Comparison of ENCODE assay signal across 8 cellular contexts in the genomic region with DNA sequence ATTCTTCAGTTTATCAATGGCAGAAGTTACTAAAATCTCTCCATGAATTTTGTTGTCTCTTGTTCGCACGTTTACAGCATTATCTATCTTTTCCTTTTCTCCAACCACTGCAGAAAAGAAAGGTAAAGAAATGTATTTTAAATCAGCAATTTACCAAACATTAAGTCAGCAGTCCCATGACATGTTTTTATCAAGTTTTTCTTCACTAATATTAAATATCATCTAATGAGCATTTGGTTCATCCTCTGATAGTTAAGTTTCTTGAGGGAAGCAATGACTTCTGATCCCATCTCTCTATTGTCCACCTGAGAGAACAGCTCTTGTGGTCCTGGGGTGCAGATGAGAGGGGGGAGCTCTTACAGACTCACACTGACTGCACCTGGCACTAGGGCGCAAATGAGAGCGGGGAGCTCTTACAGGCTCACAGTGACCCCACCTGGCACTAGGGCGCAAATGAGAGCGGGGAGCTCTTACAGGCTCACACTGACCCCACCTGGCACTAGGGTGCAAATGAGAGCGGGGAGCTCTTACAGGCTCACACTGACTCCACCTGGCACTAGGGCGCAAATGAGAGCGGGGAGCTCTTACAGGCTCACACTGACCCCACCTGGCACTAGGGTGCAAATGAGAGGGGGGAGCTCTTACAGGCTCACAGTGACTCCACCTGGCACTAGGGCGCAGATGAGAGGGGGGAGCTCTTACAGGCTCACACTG. TPM values are rescaled to one million over a fixed set of nuclear protein-coding genes. Genes with fewer than 3 reads are reported as not detected.
DNase-seq lines count a peak whose midpoint lies in the region; ATAC-seq, FAIRE-seq and TF ChIP-seq lines count a peak whose summit lies in the region.
"Not testable (repeated sequence)": the region's sequence is repeated elsewhere in the genome, so short reads cannot be mapped to it uniquely, and the experiment has no call there.

No MANE protein-coding gene starts in this region.

- H3K9ac ChIP-seq in MM.1S (ENCODE audit: low read length); HepG2 (ENCODE audit: insufficient read depth, low read depth, low read length): not testable (repeated sequence)

- not testable (repeated sequence) for TF ChIP-seq POLR2A in HepG2 (IDR thresholded peaks at IDR 0.05; ENCODE audit: insufficient read depth in 1 of 2, low read depth in 2 of 2, low read length in 2 of 2)

- not testable (repeated sequence) for H3K9me3 Mint-ChIP-seq in CD8-positive, alpha-beta T cell; activated CD4-positive, alpha-beta T cell treated with anti-CD3 and anti-CD28 coated beads for 36 hours (ENCODE audit: low read depth); activated naive CD4-positive, alpha-beta T cell treated with anti-CD3 and anti-CD28 coated beads, Interleukin-2, amount 10 ng/mL, durations not matched to agents 7 days and 5 days; stimulated activated naive B cell treated with anti-CD40 and anti-IgM and Interleukin-4, amounts not matched to agents 10 μg/mL and 1 μg/mL and 100 μg/mL, for 72 hours

- H3K27me3 Mint-ChIP-seq in CD8-positive, alpha-beta T cell (ENCODE audit: low read depth); activated CD4-positive, alpha-beta T cell treated with anti-CD3 and anti-CD28 coated beads for 36 hours; activated naive CD4-positive, alpha-beta T cell treated with anti-CD3 and anti-CD28 coated beads, Interleukin-2, amount 10 ng/mL, durations not matched to agents 7 days and 5 days; stimulated activated naive B cell treated with anti-CD40 and anti-IgM and Interleukin-4, amounts not matched to agents 10 μg/mL and 1 μg/mL and 100 μg/mL, for 72 hours: not testable (repeated sequence)

- H3K27ac ChIP-seq in CD8-positive, alpha-beta T cell (ENCODE audit: low read depth, low read length); MM.1S (ENCODE audit: low read length); RWPE2 (ENCODE audit: poor library complexity, severe bottlenecking); HepG2 (ENCODE audit: extremely low read length, insufficient read depth, low read length): not testable (repeated sequence)

- WGBS in HepG2 (ENCODE audit: low lambda C conversion rate) = 93% methylated on average over 9 of the region's 10 CpGs

- not testable (repeated sequence) for H3K9me3 ChIP-seq in CD8-positive, alpha-beta T cell (ENCODE audit: low read length); MM.1S (replicated peaks; ENCODE audit: insufficient read depth, low read length); RWPE2 (ENCODE audit: severe bottlenecking); HepG2 (ENCODE audit: low read length)

- intact Hi-C loops in CD8-positive, alpha-beta T cell (cut with DNase I, micrococcal nuclease) = loop anchor here (1.0 to 10.0 kb wide), 6 partner anchors 354 to 1922 kb away; a partner anchor contains a TSS
- intact Hi-C loops in activated CD4-positive, alpha-beta T cell treated with anti-CD3 and anti-CD28 coated beads for 36 hours (cut with DNase I, micrococcal nuclease) = loop anchor here in 1 of 2 experiments (5.0 kb wide), 1 partner anchor 1057 kb away; no protein-coding TSS in a partner anchor
- intact Hi-C loops in HepG2 (cut with micrococcal nuclease; ENCODE audit: unreplicated experiment) = loop anchor here (5.0 kb wide), 2 partner anchors 217 to 362 kb away; no protein-coding TSS in a partner anchor

- H4K20me1 ChIP-seq in MM.1S (ENCODE audit: insufficient read depth, low read length); HepG2 (ENCODE audit: insufficient read depth, low read length): not testable (repeated sequence)

- H3K9me2 ChIP-seq in MM.1S (replicated peaks; ENCODE audit: insufficient read depth, low read length) = not testable (repeated sequence)

- TF ChIP-seq RAD21 in HepG2 (CRISPR knock-in tag; IDR thresholded peaks at IDR 0.05) = not testable (repeated sequence)

- ATAC-seq in CD8-positive, alpha-beta T cell; RWPE2 (ENCODE audit: low read depth); activated CD4-positive, alpha-beta T cell treated with anti-CD3 and anti-CD28 coated beads for 36 hours; HepG2; stimulated activated naive B cell treated with anti-CD40 and anti-IgM and Interleukin-4, amounts not matched to agents 10 μg/mL and 1 μg/mL and 100 μg/mL, for 72 hours (replicated peaks): not testable (repeated sequence)

- in situ Hi-C loops in GM13976 (cut with MboI; ENCODE audit: low sequenced_read_pairs, unreplicated experiment) = not testable (repeated sequence)
- in situ Hi-C loops in HepG2 (cut with HindIII; ENCODE audit: extremely low pct_ligation_motif_present, low pct_unique_long_range_greater_than_20kb) = loop anchor here (5.0 kb wide), 1 partner anchor 367 kb away; no protein-coding TSS in a partner anchor

- not testable (repeated sequence) for TF ChIP-seq EP300 in HepG2 (IDR thresholded peaks at IDR 0.05; ENCODE audit: low read depth in 2 of 2, low read length in 2 of 2); HepG2 (CRISPR knock-in tag; IDR thresholded peaks at IDR 0.05; ENCODE audit: borderline replicate concordance)

- peak in 1 of 7 experiments; percentile 34 for DNase-seq in CD8-positive, alpha-beta T cell
- not testable (repeated sequence) for DNase-seq in GM13976 (ENCODE audit: low spot score); RWPE2 (ENCODE audit: low spot score); stimulated activated naive B cell treated with anti-CD40 and anti-IgM and Interleukin-4, amounts not matched to agents 10 μg/mL and 1 μg/mL and 100 μg/mL, for 72 hours
- DNase-seq in MM.1S (peak; percentile 75), HepG2 (ENCODE audit: low spot score) (peak; percentile 22)
- peak; percentile 36 for DNase-seq in activated CD4-positive, alpha-beta T cell treated with anti-CD3 and anti-CD28 coated beads for 36 hours
- DNase-seq in activated naive CD4-positive, alpha-beta T cell treated with anti-CD3 and anti-CD28 coated beads, Interleukin-2, amount 10 ng/mL, durations not matched to agents 7 days and 5 days = peak; percentile 35

- peaks cover 41% of the 10 kb centered on the region for H3K36me3 Mint-ChIP-seq in CD8-positive, alpha-beta T cell
- H3K36me3 Mint-ChIP-seq in activated CD4-positive, alpha-beta T cell treated with anti-CD3 and anti-CD28 coated beads for 36 hours (ENCODE audit: low read depth) = peaks cover 15% of the 10 kb centered on the region
- H3K36me3 Mint-ChIP-seq in activated naive CD4-positive, alpha-beta T cell treated with anti-CD3 and anti-CD28 coated beads, Interleukin-2, amount 10 ng/mL, durations not matched to agents 7 days and 5 days; stimulated activated naive B cell treated with anti-CD40 and anti-IgM and Interleukin-4, amounts not matched to agents 10 μg/mL and 1 μg/mL and 100 μg/mL, for 72 hours: not testable (repeated sequence)

- peaks cover 25% of the 10 kb centered on the region for H3K4me1 ChIP-seq in CD8-positive, alpha-beta T cell (ENCODE audit: insufficient read depth, low read length)
- H3K4me1 ChIP-seq in MM.1S (ENCODE audit: low read length) (peaks cover 20% of the 10 kb centered on the region; the same call in 1 of the 2 replicates), HepG2 (ENCODE audit: insufficient read depth, low read length) (peaks cover 27% of the 10 kb centered on the region)
- H3K4me1 ChIP-seq in RWPE2 (ENCODE audit: insufficient read depth, poor library complexity, severe bottlenecking) = not testable (repeated sequence)

- not testable (repeated sequence) for H2AFZ ChIP-seq in MM.1S (ENCODE audit: low read length); HepG2 (ENCODE audit: low read length)

- FAIRE-seq in HepG2 (lab: Jason Lieb, UNC) = not testable (repeated sequence)

- not testable (repeated sequence) for TF ChIP-seq CTCF in CD8-positive, alpha-beta T cell (IDR thresholded peaks at IDR 0.05)
- TF ChIP-seq CTCF in GM13976 (IDR thresholded peaks at IDR 0.05; ENCODE audit: borderline replicate concordance, control extremely low read depth, extremely low read depth, insufficient read depth, missing control alignments) (peak; percentile 31), MM.1S (IDR thresholded peaks at IDR 0.05; ENCODE audit: low read length) (peak; percentile 62), RWPE2 (IDR thresholded peaks at IDR 0.05; ENCODE audit: poor library complexity, severe bottlenecking) (peak; percentile 25), HepG2 (CRISPR knock-in tag; IDR thresholded peaks at IDR 0.05) (peak; percentile 60)

- H3K4me3 Mint-ChIP-seq in CD8-positive, alpha-beta T cell; activated CD4-positive, alpha-beta T cell treated with anti-CD3 and anti-CD28 coated beads for 36 hours; stimulated activated naive B cell treated with anti-CD40 and anti-IgM and Interleukin-4, amounts not matched to agents 10 μg/mL and 1 μg/mL and 100 μg/mL, for 72 hours: not testable (repeated sequence)
- H3K4me3 Mint-ChIP-seq in activated naive CD4-positive, alpha-beta T cell treated with anti-CD3 and anti-CD28 coated beads, Interleukin-2, amount 10 ng/mL, durations not matched to agents 7 days and 5 days = peak overlapping the region; percentile 36

- BruUV-seq in HepG2 (replicated peaks; lab: Mats Ljungman, UMichigan) = not testable (repeated sequence)

- POLR2A ChIA-PET in CD8-positive, alpha-beta T cell (lab: Charles Lee); activated CD4-positive, alpha-beta T cell treated with anti-CD3 and anti-CD28 coated beads for 36 hours (lab: Charles Lee): not testable (repeated sequence)
- POLR2A ChIA-PET in HepG2 (lab: Yijun Ruan, JAX) = interaction anchor here (2.3 kb wide), 1 partner anchor 127 kb away, joined by 5 read pairs; no protein-coding TSS in a partner anchor

- peaks cover 30% of the 10 kb centered on the region for H3K79me2 ChIP-seq in MM.1S (ENCODE audit: low read length)
- peaks cover 23% of the 10 kb centered on the region for H3K79me2 ChIP-seq in HepG2 (ENCODE audit: insufficient read depth, low read length)

- not testable (repeated sequence) for H3K27me3 ChIP-seq in CD8-positive, alpha-beta T cell (ENCODE audit: insufficient read depth, low read length); MM.1S (replicated peaks; ENCODE audit: insufficient read depth, low read length); RWPE2 (ENCODE audit: insufficient read depth, poor library complexity, severe bottlenecking); HepG2 (ENCODE audit: control insufficient read depth in 1 of 2, insufficient read depth in 2 of 2, low read length in 2 of 2)

- H3K36me3 ChIP-seq in CD8-positive, alpha-beta T cell (ENCODE audit: insufficient read depth, low read length); MM.1S (replicated peaks; ENCODE audit: insufficient read depth, low read length); RWPE2 (ENCODE audit: low read depth); HepG2 (replicated peaks in 1 of 2; ENCODE audit: control insufficient read depth in 1 of 2, insufficient read depth in 2 of 2, low read length in 2 of 2): not testable (repeated sequence)

- H3K27ac Mint-ChIP-seq in CD8-positive, alpha-beta T cell = peak overlapping the region; percentile 60
- H3K27ac Mint-ChIP-seq in activated CD4-positive, alpha-beta T cell treated with anti-CD3 and anti-CD28 coated beads for 36 hours = peak overlapping the region; percentile 75
- peak overlapping the region; percentile 17 for H3K27ac Mint-ChIP-seq in activated naive CD4-positive, alpha-beta T cell treated with anti-CD3 and anti-CD28 coated beads, Interleukin-2, amount 10 ng/mL, durations not matched to agents 7 days and 5 days
- H3K27ac Mint-ChIP-seq in stimulated activated naive B cell treated with anti-CD40 and anti-IgM and Interleukin-4, amounts not matched to agents 10 μg/mL and 1 μg/mL and 100 μg/mL, for 72 hours = peak overlapping the region; percentile 42

- H3K4me1 Mint-ChIP-seq in CD8-positive, alpha-beta T cell (ENCODE audit: low read depth) = peaks cover 22% of the 10 kb centered on the region
- peaks cover 28% of the 10 kb centered on the region for H3K4me1 Mint-ChIP-seq in activated CD4-positive, alpha-beta T cell treated with anti-CD3 and anti-CD28 coated beads for 36 hours
- H3K4me1 Mint-ChIP-seq in activated naive CD4-positive, alpha-beta T cell treated with anti-CD3 and anti-CD28 coated beads, Interleukin-2, amount 10 ng/mL, durations not matched to agents 7 days and 5 days = peaks cover 27% of the 10 kb centered on the region
- H3K4me1 Mint-ChIP-seq in stimulated activated naive B cell treated with anti-CD40 and anti-IgM and Interleukin-4, amounts not matched to agents 10 μg/mL and 1 μg/mL and 100 μg/mL, for 72 hours = peaks cover 12 to 19% of the 10 kb centered on the region in 2 donors

- not testable (repeated sequence) for H3K4me2 ChIP-seq in MM.1S (ENCODE audit: low read depth, low read length); HepG2 (ENCODE audit: low read depth, low read length)

- not testable (repeated sequence) for H3K4me3 ChIP-seq in CD8-positive, alpha-beta T cell (ENCODE audit: low read depth, low read length); MM.1S (ENCODE audit: low read length); RWPE2 (ENCODE audit: severe bottlenecking); HepG2 (replicated peaks in 1 of 3; ENCODE audit: insufficient read depth in 1 of 3, low read depth in 2 of 3, low read length in 3 of 3)

- CTCF ChIA-PET in CD8-positive, alpha-beta T cell (lab: Charles Lee) = interaction anchor here (0.7 to 3.1 kb wide), 3 partner anchors 13 to 360 kb away, joined by 3 to 11 read pairs (median 4); a partner anchor contains a TSS
- CTCF ChIA-PET in activated CD4-positive, alpha-beta T cell treated with anti-CD3 and anti-CD28 coated beads for 36 hours (lab: Charles Lee) = interaction anchor here (2.3 kb wide), 1 partner anchor 14 kb away, joined by 15 read pairs; no protein-coding TSS in a partner anchor
- CTCF ChIA-PET in activated naive CD4-positive, alpha-beta T cell treated with anti-CD3 and anti-CD28 coated beads, Interleukin-2, amount 10 ng/mL, durations not matched to agents 7 days and 5 days (lab: Charles Lee) = interaction anchor here (0.7 to 3.4 kb wide), 4 partner anchors 14 to 374 kb away, joined by 3 to 15 read pairs (median 5); a partner anchor contains a TSS
- CTCF ChIA-PET in HepG2 (lab: Yijun Ruan, JAX; ENCODE audit: low intra/inter-chr PET ratio, low total read pairs) = interaction anchor here (0.7 to 1.4 kb wide), 2 partner anchors 114 to 366 kb away, joined by 3 read pairs; no protein-coding TSS in a partner anchor

- H3F3A ChIP-seq in MM.1S (ENCODE audit: insufficient read depth, low read length) = peaks cover 14% of the 10 kb centered on the region

RNA-seq across cellular contexts. Expression of a gene that starts 2.6 kb away (rescaled TPM):
- 10 to 100 TPM; 76.1 to 76.7 TPM for total RNA-seq in CD8-positive, alpha-beta T cell
- 10 to 100 TPM; 34.3 to 35.9 TPM for total RNA-seq in activated CD4-positive, alpha-beta T cell treated with anti-CD3 and anti-CD28 coated beads for 36 hours
- 17.8 and 31.1 TPM in 2 replicates for total RNA-seq in HepG2 (2016; rRNA removed; fragmentation: Illumina TruSeq; extraction: Trizol)
- total RNA-seq in HepG2 (2016; cell fraction: cytosol; rRNA removed; fragmentation: Illumina TruSeq; extraction: Trizol; ENCODE audit: low read depth) = 8.6 and 9.5 TPM in 2 replicates
- total RNA-seq in HepG2 (2016; cell fraction: insoluble cytoplasmic fraction; rRNA removed; fragmentation: Illumina TruSeq; extraction: Trizol) = 21.0 and 33.6 TPM in 2 replicates
- total RNA-seq in HepG2 (2016; cell fraction: membrane; rRNA removed; fragmentation: Illumina TruSeq; extraction: Trizol) = 14.2 and 16.6 TPM in 2 replicates
- total RNA-seq in HepG2 (2016; cell fraction: nucleus; rRNA removed; fragmentation: Illumina TruSeq; extraction: Trizol) = 36.0 and 40.5 TPM in 2 replicates
- 70.6 and 72.7 TPM in 2 replicates for polyA plus RNA-seq in HepG2 (2011; rRNA removed)
- 57.2 and 64.0 TPM in 2 replicates for polyA plus RNA-seq in HepG2 (2011; cell fraction: cytosol; rRNA removed)
- polyA plus RNA-seq in HepG2 (2011; cell fraction: nucleus; rRNA removed) = 46.5 and 49.1 TPM in 2 replicates
- 54.2 and 56.1 TPM in 2 replicates for polyA plus RNA-seq in HepG2 (2012)
- 3.8 TPM in 2 replicates for polyA plus RNA-seq in HepG2 (2016; cell fraction: cytosol; fragmentation: Illumina TruSeq; extraction: Trizol; ENCODE audit: low read depth)
- 18.7 and 22.3 TPM in 2 replicates for polyA plus RNA-seq in HepG2 (2016; cell fraction: insoluble cytoplasmic fraction; fragmentation: Illumina TruSeq; extraction: Trizol; ENCODE audit: low read depth)
- 5.8 and 6.3 TPM in 2 replicates for polyA plus RNA-seq in HepG2 (2016; cell fraction: membrane; fragmentation: Illumina TruSeq; extraction: Trizol; ENCODE audit: low read depth)
- 52.3 and 55.0 TPM in 2 replicates for polyA plus RNA-seq in HepG2 (2016; cell fraction: nucleus; fragmentation: Illumina TruSeq; extraction: Trizol; ENCODE audit: insufficient read depth, low read depth)
- 48.9 and 62.2 TPM in 2 replicates for polyA minus RNA-seq in HepG2 (2011; rRNA and poly(A)+ RNA removed; ENCODE audit: low replicate concordance)
- 32.5 and 41.6 TPM in 2 replicates for polyA minus RNA-seq in HepG2 (2011; cell fraction: cytosol; rRNA and poly(A)+ RNA removed)
- polyA minus RNA-seq in HepG2 (2011; cell fraction: nucleus; rRNA and poly(A)+ RNA removed) = 114 and 124 TPM in 2 replicates

Comparison
In these comparisons a context has a peak if more than half of its experiments do, and no peak if none do; other contexts are left out.
1. H3K27ac Mint-ChIP-seq: peak in every context shown above with its lines; median percentile 75 in activated CD4-positive, alpha-beta T cell treated with anti-CD3 and anti-CD28 coated beads for 36 hours; 60 in CD8-positive, alpha-beta T cell; 42 in stimulated activated naive B cell treated with anti-CD40 and anti-IgM and Interleukin-4, amounts not matched to agents 10 μg/mL and 1 μg/mL and 100 μg/mL, for 72 hours; 17 in activated naive CD4-positive, alpha-beta T cell treated with anti-CD3 and anti-CD28 coated beads, Interleukin-2, amount 10 ng/mL, durations not matched to agents 7 days and 5 days.